8 cellular contexts compared by ENCODE assay signal in the genomic region with DNA sequence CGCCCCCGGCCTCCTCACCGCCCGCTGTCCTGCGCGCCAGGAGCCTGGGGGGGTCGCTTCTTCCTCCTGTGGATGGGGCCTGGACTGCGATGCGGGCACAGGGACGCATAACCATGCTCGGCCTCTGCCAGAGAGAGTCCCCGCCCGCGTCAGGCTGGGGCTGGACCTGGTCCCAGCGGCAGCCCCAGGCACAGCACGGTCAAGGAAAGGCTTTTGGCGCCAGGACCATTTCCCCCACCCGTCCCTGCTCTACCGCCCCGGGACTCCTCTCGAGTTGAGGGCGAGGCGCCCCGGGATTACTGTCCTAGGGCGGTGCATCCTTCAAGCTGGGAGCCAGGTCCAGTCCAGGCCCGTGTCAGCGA. TPM values are rescaled to one million over a fixed set of nuclear protein-coding genes. Genes with fewer than 3 reads are reported as not detected.
DNase-seq lines count a peak whose midpoint lies in the region; ATAC-seq and TF ChIP-seq lines count a peak whose summit lies in the region.

No MANE protein-coding gene starts in this region.

- peaks cover 9% of the 10 kb centered on the region for H3K36me3 Mint-ChIP-seq in CD4-positive, alpha-beta T cell (ENCODE audit: low read depth)
- peaks cover 14% of the 10 kb centered on the region for H3K36me3 Mint-ChIP-seq in activated CD8-positive, alpha-beta T cell treated with anti-CD3 and anti-CD28 coated beads for 36 hours (ENCODE audit: low read depth)

- CTCF ChIA-PET in CD4-positive, alpha-beta T cell (lab: Charles Lee): interaction anchor here (1.5 kb wide), 1 partner anchor 58 kb away, joined by 3 read pairs; no protein-coding TSS in a partner anchor
- CTCF ChIA-PET in activated CD8-positive, alpha-beta T cell treated with anti-CD3 and anti-CD28 coated beads for 36 hours (lab: Charles Lee): interaction anchor here (0.7 to 6.2 kb wide), 10 partner anchors 24 to 186 kb away, joined by 3 to 58 read pairs (median 6); partner anchors contain the start of genes PDLIM7 and PFN3

- H3K9me3 Mint-ChIP-seq in CD4-positive, alpha-beta T cell: no peaks in the 10 kb centered on the region
- H3K9me3 Mint-ChIP-seq in activated CD8-positive, alpha-beta T cell treated with anti-CD3 and anti-CD28 coated beads for 36 hours: no peaks in the 10 kb centered on the region
- H3K9me3 Mint-ChIP-seq in stimulated activated naive CD8-positive, alpha-beta T cell treated with anti-CD3 and anti-CD28 coated beads, Interleukin-15, amount 100 ng/mL, for 72 hours: no peaks in the 10 kb centered on the region

- H3K4me3 ChIP-seq in iPS-15b (ENCODE audit: low read depth, low read length): peak overlapping the region; percentile 80

- H3K27me3 ChIP-seq in CD4-positive, alpha-beta T cell (ENCODE audit: control insufficient read depth, insufficient read depth, low read length): no peaks in the 10 kb centered on the region
- no peaks in the 10 kb centered on the region for H3K27me3 ChIP-seq in iPS-15b (ENCODE audit: control insufficient read depth, insufficient read depth, low read length)

- no peaks in the 10 kb centered on the region for H3K9me3 ChIP-seq in CD4-positive, alpha-beta T cell (ENCODE audit: control insufficient read depth, low read length)
- H3K9me3 ChIP-seq in iPS-15b (ENCODE audit: control insufficient read depth, insufficient read depth, low read length): no peaks in the 10 kb centered on the region

- H3K4me3 Mint-ChIP-seq in CD4-positive, alpha-beta T cell: peak overlapping the region; percentile 56
- H3K4me3 Mint-ChIP-seq in activated CD8-positive, alpha-beta T cell treated with anti-CD3 and anti-CD28 coated beads for 36 hours: peak overlapping the region; percentile 89
- peak overlapping the region; percentile 83 to 88 for H3K4me3 Mint-ChIP-seq in stimulated activated naive CD8-positive, alpha-beta T cell treated with anti-CD3 and anti-CD28 coated beads, Interleukin-15, amount 100 ng/mL, for 72 hours

- H3K4me1 Mint-ChIP-seq in CD4-positive, alpha-beta T cell (ENCODE audit: low read depth): peaks cover 45% of the 10 kb centered on the region
- peaks cover 31% of the 10 kb centered on the region for H3K4me1 Mint-ChIP-seq in activated CD8-positive, alpha-beta T cell treated with anti-CD3 and anti-CD28 coated beads for 36 hours (ENCODE audit: low read depth)
- H3K4me1 Mint-ChIP-seq in stimulated activated naive CD8-positive, alpha-beta T cell treated with anti-CD3 and anti-CD28 coated beads, Interleukin-15, amount 100 ng/mL, for 72 hours: peaks cover 63% of the 10 kb centered on the region

- H3K27me3 Mint-ChIP-seq in CD4-positive, alpha-beta T cell: peaks cover 6% of the 10 kb centered on the region
- H3K27me3 Mint-ChIP-seq in activated CD8-positive, alpha-beta T cell treated with anti-CD3 and anti-CD28 coated beads for 36 hours: no peaks in the 10 kb centered on the region
- H3K27me3 Mint-ChIP-seq in stimulated activated naive CD8-positive, alpha-beta T cell treated with anti-CD3 and anti-CD28 coated beads, Interleukin-15, amount 100 ng/mL, for 72 hours: no peaks in the 10 kb centered on the region

- H3K4me1 ChIP-seq in iPS-15b (ENCODE audit: control insufficient read depth, insufficient read depth, low read length): peaks cover 7% of the 10 kb centered on the region

- H3K27ac ChIP-seq in CD4-positive, alpha-beta T cell (ENCODE audit: low read depth, low read length): no peak overlapping the region

- intact Hi-C loops in CD4-positive, alpha-beta T cell (cut with DNase I, micrococcal nuclease): loop anchor here (2.0 to 10.0 kb wide), 5 partner anchors 46 to 206 kb away; partner anchors contain the start of genes DDX41 (in 1 of the 2) and RGS14 (in 1 of the 2)
- intact Hi-C loops in activated CD8-positive, alpha-beta T cell treated with anti-CD3 and anti-CD28 coated beads for 36 hours (cut with micrococcal nuclease): loop anchor here (5.0 to 10.0 kb wide), 2 partner anchors 83 to 186 kb away; partner anchors contain the start of gene PDLIM7

- DNase-seq in CD4-positive, alpha-beta T cell: no peak
- no peak for DNase-seq in activated CD8-positive, alpha-beta T cell treated with anti-CD3 and anti-CD28 coated beads for 36 hours
- no peak for DNase-seq in stimulated activated naive CD8-positive, alpha-beta T cell treated with anti-CD3 and anti-CD28 coated beads, Interleukin-15, amount 100 ng/mL, for 72 hours
- no peak for DNase-seq in NCI-H2171 treated with DMSO at 0.1 percent for 48 hours (lab: John Stamatoyannopoulos, UW)
- DNase-seq in NCI-H146 (lab: John Stamatoyannopoulos, UW): no peak

- POLR2A ChIA-PET in CD4-positive, alpha-beta T cell (lab: Charles Lee): interaction anchor here (0.6 to 1.3 kb wide), 3 partner anchors 12 to 134 kb away, joined by 4 to 5 read pairs (median 4); no protein-coding TSS in a partner anchor
- POLR2A ChIA-PET in activated CD8-positive, alpha-beta T cell treated with anti-CD3 and anti-CD28 coated beads for 36 hours (lab: Charles Lee): interaction anchor here (1.0 to 2.2 kb wide), 4 partner anchors 53 to 288 kb away, joined by 3 to 6 read pairs (median 3); no protein-coding TSS in a partner anchor

- peaks cover 9% of the 10 kb centered on the region for H3K36me3 ChIP-seq in iPS-15b (ENCODE audit: control insufficient read depth, insufficient read depth, low read length)

- H3K27ac Mint-ChIP-seq in CD4-positive, alpha-beta T cell: no peak overlapping the region
- no peak overlapping the region for H3K27ac Mint-ChIP-seq in activated CD8-positive, alpha-beta T cell treated with anti-CD3 and anti-CD28 coated beads for 36 hours
- H3K27ac Mint-ChIP-seq in stimulated activated naive CD8-positive, alpha-beta T cell treated with anti-CD3 and anti-CD28 coated beads, Interleukin-15, amount 100 ng/mL, for 72 hours: peak overlapping the region; percentile 78 to 98

- no peak for ATAC-seq in CD4-positive, alpha-beta T cell (ENCODE audit: poor library complexity)
- ATAC-seq in HG02642 (IDR thresholded peaks at IDR 0.05; ENCODE audit: poor library complexity, unreplicated experiment): peak; percentile 4
- ATAC-seq in activated CD8-positive, alpha-beta T cell treated with anti-CD3 and anti-CD28 coated beads for 36 hours: no peak
- ATAC-seq in stimulated activated naive CD8-positive, alpha-beta T cell treated with anti-CD3 and anti-CD28 coated beads, Interleukin-15, amount 100 ng/mL, for 72 hours: no peak
- no peak for ATAC-seq in HG02885 (IDR thresholded peaks at IDR 0.05; ENCODE audit: poor library complexity, unreplicated experiment)

- no peak for TF ChIP-seq CTCF in CD4-positive, alpha-beta T cell (IDR thresholded peaks at IDR 0.05)
- no peak for TF ChIP-seq CTCF in activated CD8-positive, alpha-beta T cell treated with anti-CD3 and anti-CD28 coated beads for 36 hours (IDR thresholded peaks at IDR 0.05)

- H3K9ac ChIP-seq in iPS-15b (ENCODE audit: low read depth, low read length): peak overlapping the region; percentile 47

RNA-seq across cellular contexts. Expression of gene MXD3, which starts 0.4 kb away (rescaled TPM):
- 1 to 10 TPM; 5.8 to 7.5 TPM for total RNA-seq in CD4-positive, alpha-beta T cell
- total RNA-seq in activated CD8-positive, alpha-beta T cell treated with anti-CD3 and anti-CD28 coated beads for 36 hours: 10 to 100 TPM; 19.3 to 25.1 TPM

RNA-seq across cellular contexts. Expression of gene PRELID1, which starts 7.7 kb away (rescaled TPM):
- 10 to 100 TPM; 33.1 to 35.0 TPM for total RNA-seq in CD4-positive, alpha-beta T cell
- total RNA-seq in activated CD8-positive, alpha-beta T cell treated with anti-CD3 and anti-CD28 coated beads for 36 hours: 100 to 1,000 TPM; 222 to 233 TPM

RNA-seq across cellular contexts. Expression of gene RAB24, which starts 7.8 kb away (rescaled TPM):
- 10 to 100 TPM; 17.0 to 18.0 TPM for total RNA-seq in CD4-positive, alpha-beta T cell
- total RNA-seq in activated CD8-positive, alpha-beta T cell treated with anti-CD3 and anti-CD28 coated beads for 36 hours: 10 to 100 TPM; 26.6 TPM

RNA-seq across cellular contexts. Expression of gene LMAN2, which starts 40.1 kb away (rescaled TPM):
- 10 to 100 TPM; 54.5 to 55.6 TPM for total RNA-seq in CD4-positive, alpha-beta T cell
- 10 to 100 TPM; 79.9 to 87.5 TPM for total RNA-seq in activated CD8-positive, alpha-beta T cell treated with anti-CD3 and anti-CD28 coated beads for 36 hours

RNA-seq across cellular contexts. Expression of gene RGS14, which starts 46.4 kb away (rescaled TPM):
- total RNA-seq in CD4-positive, alpha-beta T cell: 10 to 100 TPM; 34.7 to 35.3 TPM
- total RNA-seq in activated CD8-positive, alpha-beta T cell treated with anti-CD3 and anti-CD28 coated beads for 36 hours: 10 to 100 TPM; 50.4 to 52.5 TPM

Comparison
In these comparisons a context has a peak if more than half of its experiments do, and no peak if none do; other contexts are left out.
1. H3K27ac Mint-ChIP-seq: peak in stimulated activated naive CD8-positive, alpha-beta T cell treated with anti-CD3 and anti-CD28 coated beads, Interleukin-15, amount 100 ng/mL, for 72 hours (2 of 2); none in CD4-positive, alpha-beta T cell (single experiment) and activated CD8-positive, alpha-beta T cell treated with anti-CD3 and anti-CD28 coated beads for 36 hours (single experiment).
2. RNA of gene PRELID1, which starts 7.7 kb away (total RNA-seq): 222 to 233 TPM in activated CD8-positive, alpha-beta T cell treated with anti-CD3 and anti-CD28 coated beads for 36 hours; 33.1 to 35.0 TPM in CD4-positive, alpha-beta T cell; every median in the first group is over 4 times any median in the second.
3. Peak in every context shown above with its lines, with median percentiles within 50 percentile points of each other: H3K4me3 Mint-ChIP-seq.